8 cellular contexts compared by ENCODE assay signal in genomic region chr7:27155816-27156507, GRCh38. TPM values are rescaled to one million over a fixed set of nuclear protein-coding genes. Genes with fewer than 3 reads are reported as not detected.
A peak's percentile ranks its signal among the peaks of the same experiment; 100 is the strongest.
DNase-seq lines count a peak whose midpoint lies in the region; ATAC-seq and TF ChIP-seq lines count a peak whose summit lies in the region.

No MANE protein-coding gene starts in this region.

- H3K4me3 ChIP-seq in BE2C (ENCODE audit: low read depth, low read length) (peak overlapping the region; percentile 20; the same call in 1 of the 2 replicates), astrocyte of the spinal cord (ENCODE audit: low read depth, low read length) (peak overlapping the region; percentile 55)

- peak overlapping the region in 4 of 6 donors; percentile 88 to 99 (median 97) for H3K27ac Mint-ChIP-seq in naive B cell

- TF ChIP-seq CTCF in BE2C (IDR thresholded peaks at IDR 0.05; ENCODE audit: low read depth, low read length), result no peak
- no peak for TF ChIP-seq CTCF in astrocyte of the spinal cord (IDR thresholded peaks at IDR 0.05; ENCODE audit: low read depth, low read length)

- H3K27me3 ChIP-seq in BE2C, result peaks cover 100% of the 10 kb centered on the region

- H3K4me3 Mint-ChIP-seq in naive B cell, result peak overlapping the region; percentile 21 to 81 (median 66)

- H3K36me3 Mint-ChIP-seq in naive B cell, result peaks cover 0 to 15% of the 10 kb centered on the region in 2 donors

- in situ Hi-C loops in astrocyte of the spinal cord (cut with HindIII; ENCODE audit: low sequenced_read_pairs), result loop anchor here (25.0 kb wide), 1 partner anchor 769 kb away; no protein-coding TSS in a partner anchor

- peaks cover 33 to 52% (median 50%) of the 10 kb centered on the region in 3 donors for H3K4me1 Mint-ChIP-seq in naive B cell

- ATAC-seq in naive B cell (ENCODE audit: low read depth in 2 of 2) (no peak), GM19397 (IDR thresholded peaks at IDR 0.05; ENCODE audit: unreplicated experiment) (no peak), GM19324 (IDR thresholded peaks at IDR 0.05; ENCODE audit: low FRiP score, unreplicated experiment) (no peak)

- no peaks in the 10 kb centered on the region for H3K9me3 ChIP-seq in BE2C

- no peaks in the 10 kb centered on the region for H3K4me1 ChIP-seq in BE2C

- DNase-seq in BE2C (peak; percentile 6), HuH-7 (ENCODE audit: low spot score) (peak; percentile 77), astrocyte of the spinal cord (ENCODE audit: low read depth, low spot score) (peak; percentile 49), naive B cell (no peak), OCI-M1 (lab: John Stamatoyannopoulos, UW) (no peak), NCI-H2029 treated with DMSO at 0.1 percent for 48 hours (lab: John Stamatoyannopoulos, UW) (no peak)

- H3K27me3 Mint-ChIP-seq in naive B cell, result peaks cover 58 to 83% (median 71%) of the 10 kb centered on the region in 3 donors

- peaks cover 0 to 37% (median 5%) of the 10 kb centered on the region in 7 donors for H3K9me3 Mint-ChIP-seq in naive B cell

- H3K36me3 ChIP-seq in BE2C, result no peaks in the 10 kb centered on the region

RNA-seq across cellular contexts. Expression of gene HOXA7, which starts 0.5 kb away (rescaled TPM):
- polyA plus RNA-seq in BE2C (2012; ENCODE audit: insufficient read depth, insufficient read length, low read depth), result not detected
- polyA plus RNA-seq in naive B cell (ENCODE audit: low read depth in 6 of 6), result not detected

RNA-seq across cellular contexts. Expression of gene HOXA3, which starts 3.6 kb away (rescaled TPM):
- polyA plus RNA-seq in BE2C (2012; ENCODE audit: insufficient read depth, insufficient read length, low read depth), result not detected
- not detected for polyA plus RNA-seq in naive B cell (ENCODE audit: low read depth in 6 of 6)

RNA-seq across cellular contexts. Expression of gene HOXA6, which starts 8.4 kb away (rescaled TPM):
- not detected for polyA plus RNA-seq in BE2C (2012; ENCODE audit: insufficient read depth, insufficient read length, low read depth)
- polyA plus RNA-seq in naive B cell (ENCODE audit: low read depth in 6 of 6), result not detected

RNA-seq across cellular contexts. Expression of gene HOXA9, which starts 9.4 kb away (rescaled TPM):
- not detected for polyA plus RNA-seq in BE2C (2012; ENCODE audit: insufficient read depth, insufficient read length, low read depth)
- polyA plus RNA-seq in naive B cell (ENCODE audit: low read depth in 6 of 6), result not detected

RNA-seq across cellular contexts. Expression of gene HOXA5, which starts 12.5 kb away (rescaled TPM):
- not detected for polyA plus RNA-seq in BE2C (2012; ENCODE audit: insufficient read depth, insufficient read length, low read depth)
- not detected for polyA plus RNA-seq in naive B cell (ENCODE audit: low read depth in 6 of 6)

Comparison
In these comparisons a context has a peak if more than half of its experiments do, and no peak if none do; other contexts are left out.
1. DNase-seq: peak in BE2C (single experiment), HuH-7 (single experiment) and astrocyte of the spinal cord (single experiment); none in naive B cell (single experiment), OCI-M1 (single experiment) and NCI-H2029 treated with DMSO at 0.1 percent for 48 hours (single experiment).